Comparison of ENCODE assay signal across 22 cellular contexts in the genomic region with DNA sequence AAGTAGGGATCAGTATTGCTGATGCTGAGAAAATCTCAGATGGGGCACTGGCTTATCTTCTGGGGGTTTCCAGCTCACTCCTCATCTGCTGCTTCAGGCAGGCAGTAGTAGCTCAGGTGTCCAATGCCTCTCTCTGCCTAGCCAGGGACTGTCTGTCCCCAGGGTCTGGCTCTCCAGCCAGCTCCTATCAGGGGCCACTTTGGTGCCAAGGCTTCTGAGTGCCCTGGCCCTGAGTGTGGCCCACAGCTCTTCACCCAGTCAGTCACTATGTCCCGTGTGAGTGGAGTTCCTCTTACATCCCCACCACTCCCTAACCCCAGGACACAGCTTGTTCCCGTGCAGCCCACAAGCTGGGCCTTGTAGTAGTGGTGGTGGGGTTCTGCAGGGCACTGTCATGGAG.
DNase-seq lines count a peak whose midpoint lies in the region; ATAC-seq, FAIRE-seq and TF ChIP-seq lines count a peak whose summit lies in the region.
"Had no signal": no experiment of that assay in that cellular context is flagged by ENCODE, and none has a peak within 500 bp of the region (broad histone marks: within the 10 kb centered on the region; RNA-seq: fewer than 3 reads in every experiment).

No MANE protein-coding gene starts in this region.

- H3K4me3 ChIP-seq in left ventricle myocardium inferior = no peak overlapping the region
- no peak overlapping the region for H3K4me3 ChIP-seq in K562
- H3K4me3 ChIP-seq: BLaER1, GM23248 had no signal

- TF ChIP-seq POLR2A in K562 (conservative IDR thresholded peaks at IDR 0.05) = no peak

- TF ChIP-seq CTCF in left ventricle myocardium inferior (IDR thresholded peaks at IDR 0.05; ENCODE audit: borderline replicate concordance) (no peak), K562 (IDR thresholded peaks at IDR 0.05 in 2 of 3, conservative IDR thresholded peaks at IDR 0.05 in 1 of 3; ENCODE audit: insufficient read depth in 2 of 3, low read depth in 1 of 3, low read length in 3 of 3) (no peak)

- peaks cover 8% of the 10 kb centered on the region for H3K4me1 ChIP-seq in left ventricle myocardium inferior
- no peaks in the 10 kb centered on the region for H3K4me1 ChIP-seq in K562 (replicated peaks in 1 of 2; ENCODE audit: control insufficient read depth in 2 of 2, insufficient read depth in 2 of 2, low read length in 2 of 2)
- H3K4me1 ChIP-seq: Caco-2 had no signal

- in situ Hi-C loops in K562 (cut with MboI) = no loop called here

- no TSS peak for BruUV-seq in K562 (replicated peaks; lab: Mats Ljungman, UMichigan)

- H3K9ac ChIP-seq in K562 (ENCODE audit: insufficient read depth in 1 of 2, low read depth in 2 of 2, low read length in 2 of 2) = no peak overlapping the region
- H3K9ac ChIP-seq: BLaER1, GM23248 had no signal

- WGBS in K562 (ENCODE audit: insufficient coverage, low coverage, missing lambda C conversion rate) = 0% methylated on average over 2 of the region's 2 CpGs

- TF ChIP-seq RAD21 in K562 (CRISPR knock-in tag; conservative IDR thresholded peaks at IDR 0.05 in 1 of 2, IDR thresholded peaks at IDR 0.05 in 1 of 2) = no peak

- ATAC-seq in Right ventricle myocardium inferior (peak; percentile 83), left ventricle myocardium superior (peak; percentile 89), K562 (no peak)
- ATAC-seq: CD8-positive, alpha-beta T cell had no signal

- no peaks in the 10 kb centered on the region for H3K36me3 ChIP-seq in left ventricle myocardium inferior
- no peaks in the 10 kb centered on the region for H3K36me3 ChIP-seq in K562 (ENCODE audit: control insufficient read depth, insufficient read depth, low read length)
- H3K36me3 ChIP-seq: BLaER1 had no signal

- H3K9me3 ChIP-seq in left ventricle myocardium inferior (replicated peaks) = no peaks in the 10 kb centered on the region
- H3K9me3 ChIP-seq in K562 (replicated peaks; ENCODE audit: control insufficient read depth, insufficient read depth, low read depth, low read length) = no peaks in the 10 kb centered on the region
- H3K9me3 ChIP-seq: BLaER1, Caco-2 had no signal

- FAIRE-seq in K562 (lab: Jason Lieb, UNC) (no peak), HTR-8/SVneo (lab: Jason Lieb, UNC) (no peak)
- FAIRE-seq: A204.1, G401.6, GM19239, H1 had no signal

- H4K20me1 ChIP-seq in K562 (replicated peaks; ENCODE audit: control insufficient read depth, insufficient read depth, low read length) = peaks cover 5% of the 10 kb centered on the region; the same call in 1 of the 2 replicates
- H4K20me1 ChIP-seq: BLaER1 had no signal

- H3K27me3 ChIP-seq in left ventricle myocardium inferior (ENCODE audit: low read depth) (peaks cover 29% of the 10 kb centered on the region), K562 (ENCODE audit: control insufficient read depth in 2 of 2, insufficient read depth in 2 of 2, low read length in 2 of 2) (peaks cover 14 to 81% of the 10 kb centered on the region in 2 experiments; a peak in 3 of 5 replicates)
- H3K27me3 ChIP-seq: BLaER1 had no signal

- TF ChIP-seq EP300 in K562 (IDR thresholded peaks at IDR 0.05; ENCODE audit: low read length) = no peak

- H3K27ac ChIP-seq in left ventricle myocardium inferior (replicated peaks) (no peak overlapping the region), K562 (ENCODE audit: extremely low read depth, low read depth, low read length) (no peak overlapping the region)
- H3K27ac ChIP-seq: 22Rv1, BLaER1, C4-2B, GM23248 had no signal

- H3K4me2 ChIP-seq in K562 (ENCODE audit: insufficient read depth, low read length) = no peak overlapping the region
- H3K4me2 ChIP-seq: BLaER1 had no signal

- intact Hi-C loops in Right ventricle myocardium inferior (cut with DNase I) (no loop called here), left ventricle myocardium inferior (cut with micrococcal nuclease) (no loop called here), left ventricle myocardium superior (cut with micrococcal nuclease) (no loop called here), cardiac septum (cut with DNase I) (no loop called here), K562 (cut with micrococcal nuclease) (no loop called here)

- POLR2A ChIA-PET in K562 (lab: Yijun Ruan, JAX) = interaction anchor here (1.0 to 1.6 kb wide), 3 partner anchors 13 to 17 kb away, joined by 3 to 5 read pairs (median 4); no protein-coding TSS in a partner anchor

- DNase-seq in Right ventricle myocardium inferior (ENCODE audit: missing footprints) (no peak), left ventricle myocardium inferior (no peak), left ventricle myocardium superior (peak; percentile 48), cardiac septum (ENCODE audit: low spot score) (no peak), K562 (ENCODE audit: extremely low read depth in 1 of 4, low spot score in 3 of 4) (no peak), anterior cingulate cortex (lab: John Stamatoyannopoulos, UW) (no peak), HTR-8/SVneo (ENCODE audit: insufficient read length, low spot score) (no peak)
- DNase-seq: Caco-2; CD4-positive, CD25-positive, alpha-beta regulatory T cell; CD8-positive, alpha-beta T cell; DMS153; DND-41; GM23248; H7; HCEC 1CT had no signal

- no peaks in the 10 kb centered on the region for H3K9me1 ChIP-seq in K562 (ENCODE audit: control insufficient read depth, insufficient read depth, low read length)

- H3K79me2 ChIP-seq in K562 (ENCODE audit: control insufficient read depth, insufficient read depth, low read length) = no peaks in the 10 kb centered on the region

- H2AFZ ChIP-seq in K562 (ENCODE audit: low read depth, low read length) = no peak overlapping the region
- H2AFZ ChIP-seq: GM23248 had no signal

- CTCF ChIA-PET in K562 (lab: Yijun Ruan, JAX; ENCODE audit: low intra/inter-chr PET ratio) = no interaction called here

TF ChIP-seq in K562, 482 proteins besides CTCF, POLR2A, EP300 and RAD21:
- peak; percentile 4; the same call in 1 of the 2 replicates for TF ChIP-seq ZNF316 (IDR thresholded peaks at IDR 0.05)
- TF ChIP-seq RNF2 (IDR thresholded peaks at IDR 0.05) = no peak
